Comparison of ENCODE assay signal across 8 cellular contexts in the genomic region with DNA sequence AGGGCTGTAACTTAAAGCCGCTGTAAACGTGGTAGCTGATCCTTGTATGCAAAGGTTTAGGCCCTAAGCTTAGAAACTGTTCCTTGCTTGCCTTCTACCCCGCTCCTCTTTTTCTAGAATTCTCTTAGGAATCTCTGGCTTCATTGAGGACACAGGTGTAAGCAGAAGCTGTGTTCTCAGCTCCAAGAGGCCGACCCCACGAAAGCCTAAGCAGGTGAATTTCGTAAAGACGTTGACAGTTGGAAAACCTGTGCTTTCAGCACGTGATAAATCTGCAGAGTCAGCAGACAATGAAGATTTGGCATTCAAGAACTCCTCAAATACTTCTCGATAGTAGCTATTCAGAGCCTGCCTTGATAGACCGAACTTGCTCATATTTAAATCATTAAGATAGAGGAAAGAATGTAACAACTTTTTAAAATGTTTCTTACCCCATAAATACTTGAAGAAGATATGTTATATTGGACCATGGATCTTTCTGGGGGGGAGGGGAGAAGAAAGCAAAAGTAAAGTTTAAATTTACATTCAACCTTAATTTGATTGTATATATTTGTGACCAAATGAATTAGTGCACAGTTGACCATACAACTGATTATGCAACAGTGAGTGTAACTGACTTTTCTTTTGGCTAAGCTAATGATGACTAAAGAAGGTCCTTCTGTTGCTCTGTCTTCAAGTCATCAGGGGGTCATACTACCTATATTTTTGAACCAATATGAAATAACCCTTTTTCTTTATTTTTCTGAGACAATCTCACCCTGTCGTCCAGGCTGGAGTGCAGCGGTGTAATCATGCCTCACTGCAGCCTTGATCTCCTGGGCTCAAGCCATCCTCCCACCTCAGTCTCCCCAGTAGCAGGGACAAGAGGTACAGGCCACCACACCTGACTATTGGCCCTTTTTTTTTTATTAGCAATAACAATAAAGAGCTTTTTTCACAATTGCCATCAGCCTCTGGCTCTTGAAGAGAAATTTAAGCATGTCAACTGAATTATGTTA. TPM values are rescaled to one million over a fixed set of nuclear protein-coding genes. Genes with fewer than 3 reads are reported as not detected.
A peak's percentile ranks its signal among the peaks of the same experiment; 100 is the strongest.
DNase-seq lines count a peak whose midpoint lies in the region; FAIRE-seq lines count a peak whose summit lies in the region.

No MANE protein-coding gene starts in this region.

- peak overlapping the region; percentile 92 for H3K9ac ChIP-seq in muscle layer of colon (ENCODE audit: low read length)

- H3K4me3 ChIP-seq in muscle layer of colon (ENCODE audit: low read depth in 1 of 2, low read length in 2 of 2): peak overlapping the region; percentile 76 to 92

- H3K27ac ChIP-seq in caudate nucleus (ENCODE audit: low read depth, low read length): peak overlapping the region; percentile 88
- H3K27ac ChIP-seq in muscle layer of colon (ENCODE audit: low read depth, low read length): peak overlapping the region; percentile 87

- DNase-seq in SIG-M5 treated with dmso at 0.1 percent for 504 hours (lab: John Stamatoyannopoulos, UW; ENCODE audit: unreplicated experiment) (peak; percentile 39), SIG-M5 (lab: John Stamatoyannopoulos, UW) (no peak), NCI-H460 (ENCODE audit: extremely low read depth, low read depth) (peak; percentile 6), caudate nucleus (lab: John Stamatoyannopoulos, UW) (peak in 3 of 61 donors; percentile 42 to 49 (median 47)), hippocampal formation (lab: John Stamatoyannopoulos, UW) (no peak), frontal cortex (ENCODE audit: low spot score in 2 of 2) (no peak)
- DNase-seq in activated CD4-positive, CD25-positive, alpha-beta regulatory T cell treated with anti-CD3 and anti-CD28 coated beads, Interleukin-2, amount 50 U/mL, for 72 hours: no peak

- no peak for FAIRE-seq in frontal cortex (lab: Jason Lieb, UNC)

- no peaks in the 10 kb centered on the region for H3K9me3 ChIP-seq in muscle layer of colon (ENCODE audit: low read length)

- H3K4me1 ChIP-seq in muscle layer of colon (ENCODE audit: insufficient read depth, low read length): peaks cover 37% of the 10 kb centered on the region

- H3K36me3 ChIP-seq in muscle layer of colon (ENCODE audit: insufficient read depth, low read length): no peaks in the 10 kb centered on the region

- no peaks in the 10 kb centered on the region for H3K27me3 ChIP-seq in muscle layer of colon (ENCODE audit: control insufficient read depth in 1 of 2, insufficient read depth in 2 of 2, low read length in 2 of 2)

RNA-seq across cellular contexts. Expression of a gene that starts 1.2 kb away (rescaled TPM):
- total RNA-seq in NCI-H460 (2014; rRNA removed; shearing (Covaris generic)): 250 and 279 TPM in 2 replicates
- 115 TPM in 2 replicates for polyA plus RNA-seq in NCI-H460 (2014; cell fraction: nucleus; rRNA removed)
- total RNA-seq in frontal cortex: 612 TPM

Comparison
In these comparisons a context has a peak if more than half of its experiments do, and no peak if none do; other contexts are left out.
1. DNase-seq: peak in SIG-M5 treated with dmso at 0.1 percent for 504 hours (single experiment) and NCI-H460 (single experiment); none in SIG-M5 (single experiment), activated CD4-positive, CD25-positive, alpha-beta regulatory T cell treated with anti-CD3 and anti-CD28 coated beads, Interleukin-2, amount 50 U/mL, for 72 hours (single experiment), hippocampal formation (0 of 2) and frontal cortex (0 of 2).